ENCODE assay signal across 1 cellular context in genomic region chr17:15942207-15942833, GRCh38.
TF ChIP-seq lines count a peak whose summit lies in the region.

No MANE protein-coding gene starts in this region.

TF ChIP-seq in GM23338, 12 proteins besides CTCF, POLR2A, EP300 and RAD21 (continued from another document):
- TF ChIP-seq REST (IDR thresholded peaks at IDR 0.05; ENCODE audit: unreplicated experiment) (no peak), NANOG (IDR thresholded peaks at IDR 0.05; ENCODE audit: borderline replicate concordance) (no peak), ZNF462 (CRISPR knock-in tag; IDR thresholded peaks at IDR 0.05) (no peak), EZH2phosphoT487 (IDR thresholded peaks at IDR 0.05; ENCODE audit: unreplicated experiment) (no peak)
TF ChIP-seq in GM23338: peak in this region for 0.
